ENCODE assay signal across 8 cellular contexts in the genomic region with DNA sequence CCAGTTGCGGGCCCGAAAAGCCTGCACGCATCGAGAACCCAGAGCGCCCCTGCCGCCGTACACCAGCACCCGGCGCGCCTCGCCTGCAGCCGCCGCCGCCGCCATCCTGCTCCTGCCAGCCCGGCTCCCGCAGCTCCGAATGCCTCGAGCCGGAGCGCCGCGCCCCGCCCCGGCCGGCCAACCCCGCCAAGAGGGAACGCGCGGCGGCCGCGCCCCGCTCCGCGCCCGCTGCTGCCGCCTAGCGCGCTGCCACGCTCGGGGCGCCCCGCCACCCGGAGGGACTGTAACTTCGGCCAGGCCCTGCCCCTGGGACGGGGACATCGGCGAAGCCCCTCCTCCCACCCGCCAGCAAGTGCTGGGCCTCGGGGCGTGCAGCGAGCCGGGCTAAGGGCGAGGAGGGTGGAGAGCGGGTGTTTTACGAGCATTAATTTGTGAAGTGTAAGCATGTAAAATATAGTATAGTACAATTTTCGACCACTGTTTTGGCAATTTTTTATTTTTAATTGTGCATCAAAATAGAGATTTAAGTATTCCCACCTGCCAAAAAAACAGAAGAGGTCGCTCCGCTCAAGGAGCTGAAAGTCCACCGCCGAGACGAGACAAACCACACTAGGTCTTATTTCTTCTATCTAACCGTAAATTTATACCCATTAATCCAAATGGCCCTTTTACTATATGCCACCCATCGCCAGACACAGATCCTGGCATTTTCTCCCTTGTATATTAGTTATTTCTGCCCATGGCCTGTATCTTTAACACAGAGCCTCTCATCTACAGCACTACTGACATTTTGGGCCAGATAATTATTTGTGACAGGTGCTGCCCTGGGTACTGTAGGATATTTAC. TPM values are rescaled to one million over a fixed set of nuclear protein-coding genes. Genes with fewer than 3 reads are reported as not detected.
DNase-seq lines count a peak whose midpoint lies in the region; ATAC-seq and TF ChIP-seq lines count a peak whose summit lies in the region.

QDPR (minus strand) TSS at position 141 of the 846 bp plus-strand sequence; CDS start at position 105, 36 bp downstream.

- H3K4me1 Mint-ChIP-seq in Caco-2 (ENCODE audit: low read depth, unreplicated experiment): no peaks in the 10 kb centered on the region
- H3K4me1 Mint-ChIP-seq in activated T-helper 1 cell treated with anti-CD3 and anti-CD28 coated beads, Interleukin-12 subunit alpha, Interleukin-12 subunit beta, Interleukin-2, Interleukin-4 antibody, amounts not matched to agents 30 ng/mL and 10 ng/mL and 1 ng/mL, durations not matched to agents 14 hours and 24 hours and 36 hours (ENCODE audit: low read depth): peaks cover 15% of the 10 kb centered on the region
- peaks cover 20 to 39% (median 36%) of the 10 kb centered on the region in 4 donors for H3K4me1 Mint-ChIP-seq in naive thymus-derived CD8-positive, alpha-beta T cell

- H3K9me3 ChIP-seq in Caco-2: no peaks in the 10 kb centered on the region

- no peaks in the 10 kb centered on the region; the same call in 1 of the 2 replicates for H3K36me3 ChIP-seq in Caco-2 (ENCODE audit: control insufficient read depth, insufficient read depth, low read length)

- peak within 1 kb of the TSS; percentile 83 for H3K4me3 Mint-ChIP-seq in Caco-2 (ENCODE audit: unreplicated experiment)
- peak within 1 kb of the TSS; percentile 98 for H3K4me3 Mint-ChIP-seq in activated T-helper 1 cell treated with anti-CD3 and anti-CD28 coated beads, Interleukin-12 subunit alpha, Interleukin-12 subunit beta, Interleukin-2, Interleukin-4 antibody, amounts not matched to agents 30 ng/mL and 10 ng/mL and 1 ng/mL, durations not matched to agents 14 hours and 24 hours and 36 hours
- peak within 1 kb of the TSS; percentile 81 to 100 (median 99) for H3K4me3 Mint-ChIP-seq in naive thymus-derived CD8-positive, alpha-beta T cell

- peak; percentile 97 for ATAC-seq in GM19397 (IDR thresholded peaks at IDR 0.05; ENCODE audit: unreplicated experiment)
- peak; percentile 99 for ATAC-seq in HG03558 (IDR thresholded peaks at IDR 0.05; ENCODE audit: extremely low read depth, unreplicated experiment)
- peak; percentile 90 to 94 for ATAC-seq in naive thymus-derived CD8-positive, alpha-beta T cell

- peak within 1 kb of the TSS; percentile 79 for H3K27ac Mint-ChIP-seq in Caco-2 (ENCODE audit: unreplicated experiment)
- peak within 1 kb of the TSS; percentile 92 for H3K27ac Mint-ChIP-seq in activated T-helper 1 cell treated with anti-CD3 and anti-CD28 coated beads, Interleukin-12 subunit alpha, Interleukin-12 subunit beta, Interleukin-2, Interleukin-4 antibody, amounts not matched to agents 30 ng/mL and 10 ng/mL and 1 ng/mL, durations not matched to agents 14 hours and 24 hours and 36 hours
- peak within 1 kb of the TSS; percentile 68 to 97 (median 94) for H3K27ac Mint-ChIP-seq in naive thymus-derived CD8-positive, alpha-beta T cell

- CTCF ChIA-PET in Caco-2 (lab: Charles Lee): interaction anchor here (1.4 to 1.5 kb wide), 2 partner anchors 18 to 40 kb away, joined by 5 to 8 read pairs; no protein-coding TSS in a partner anchor

- BruUV-seq in Caco-2 (replicated peaks; lab: Mats Ljungman, UMichigan): no TSS peak

- intact Hi-C loops in Caco-2 (cut with micrococcal nuclease; ENCODE audit: unreplicated experiment): loop anchor here (1.0 kb wide), 1 partner anchor 25 kb away; no protein-coding TSS in a partner anchor
- intact Hi-C loops in activated T-helper 1 cell treated with anti-CD3 and anti-CD28 coated beads, Interleukin-12 subunit alpha, Interleukin-12 subunit beta, Interleukin-2, Interleukin-4 antibody, amounts not matched to agents 30 ng/mL and 10 ng/mL and 1 ng/mL, durations not matched to agents 14 hours and 24 hours and 36 hours (cut with micrococcal nuclease): loop anchor here (1.0 to 10.0 kb wide), 7 partner anchors 37 to 1287 kb away; partner anchors contain the start of genes DCAF16, LAP3, LCORL and NCAPG

- no peaks in the 10 kb centered on the region for H3K27me3 ChIP-seq in Caco-2 (replicated peaks; ENCODE audit: control insufficient read depth, insufficient read depth, low read length)

- DNase-seq in Caco-2: peak; percentile 88 to 92
- peak; percentile 69 for DNase-seq in activated T-helper 1 cell treated with anti-CD3 and anti-CD28 coated beads, Interleukin-12 subunit alpha, Interleukin-12 subunit beta, Interleukin-2, Interleukin-4 antibody, amounts not matched to agents 30 ng/mL and 10 ng/mL and 1 ng/mL, durations not matched to agents 14 hours and 24 hours and 36 hours (ENCODE audit: low spot score)
- DNase-seq in fibroblast of mammary gland (ENCODE audit: low read depth): peak; percentile 52
- peak; percentile 51 to 77 (median 66) for DNase-seq in naive thymus-derived CD8-positive, alpha-beta T cell
- DNase-seq in stimulated activated naive CD4-positive, alpha-beta T cell (lab: John Stamatoyannopoulos, UW): peak; percentile 55 to 74 (median 62)

- POLR2A ChIA-PET in Caco-2 (lab: Charles Lee): no interaction called here
- POLR2A ChIA-PET in naive thymus-derived CD8-positive, alpha-beta T cell (lab: Charles Lee): interaction anchor here (1.1 kb wide), 1 partner anchor 102 kb away, joined by 4 read pairs; the partner anchor contains the start of gene MED28

- H3K36me3 Mint-ChIP-seq in Caco-2 (ENCODE audit: insufficient read depth, unreplicated experiment): peaks cover 12% of the 10 kb centered on the region
- peaks cover 8% of the 10 kb centered on the region for H3K36me3 Mint-ChIP-seq in activated T-helper 1 cell treated with anti-CD3 and anti-CD28 coated beads, Interleukin-12 subunit alpha, Interleukin-12 subunit beta, Interleukin-2, Interleukin-4 antibody, amounts not matched to agents 30 ng/mL and 10 ng/mL and 1 ng/mL, durations not matched to agents 14 hours and 24 hours and 36 hours (ENCODE audit: low read depth)
- H3K36me3 Mint-ChIP-seq in naive thymus-derived CD8-positive, alpha-beta T cell: peaks cover 0 to 22% (median 4%) of the 10 kb centered on the region in 3 donors

- H3K4me1 ChIP-seq in Caco-2: peaks cover 8% of the 10 kb centered on the region

- TF ChIP-seq CTCF in Caco-2 (IDR thresholded peaks at IDR 0.05; ENCODE audit: insufficient read depth in 1 of 2, low read depth in 1 of 2, low read length in 1 of 2, severe bottlenecking in 1 of 2, unreplicated experiment in 1 of 2): peak in 1 of 2 experiments; percentile 33
- TF ChIP-seq CTCF in fibroblast of mammary gland (conservative IDR thresholded peaks at IDR 0.05; ENCODE audit: control insufficient read depth, insufficient read depth, low read depth, low read length): no peak

- no peaks in the 10 kb centered on the region for H3K9me3 Mint-ChIP-seq in Caco-2 (ENCODE audit: unreplicated experiment)
- H3K9me3 Mint-ChIP-seq in activated T-helper 1 cell treated with anti-CD3 and anti-CD28 coated beads, Interleukin-12 subunit alpha, Interleukin-12 subunit beta, Interleukin-2, Interleukin-4 antibody, amounts not matched to agents 30 ng/mL and 10 ng/mL and 1 ng/mL, durations not matched to agents 14 hours and 24 hours and 36 hours: no peaks in the 10 kb centered on the region
- H3K9me3 Mint-ChIP-seq in naive thymus-derived CD8-positive, alpha-beta T cell: no peaks in the 10 kb centered on the region

- peak within 1 kb of the TSS; percentile 68 for H3K4me3 ChIP-seq in Caco-2 (ENCODE audit: low read depth, low read length)
- H3K4me3 ChIP-seq in fibroblast of mammary gland (ENCODE audit: control insufficient read depth, low read depth, low read length): peak within 1 kb of the TSS; percentile 66

- H3K27me3 Mint-ChIP-seq in Caco-2 (ENCODE audit: insufficient read depth, unreplicated experiment): no peaks in the 10 kb centered on the region
- H3K27me3 Mint-ChIP-seq in activated T-helper 1 cell treated with anti-CD3 and anti-CD28 coated beads, Interleukin-12 subunit alpha, Interleukin-12 subunit beta, Interleukin-2, Interleukin-4 antibody, amounts not matched to agents 30 ng/mL and 10 ng/mL and 1 ng/mL, durations not matched to agents 14 hours and 24 hours and 36 hours (ENCODE audit: insufficient read depth): peaks cover 19% of the 10 kb centered on the region
- H3K27me3 Mint-ChIP-seq in naive thymus-derived CD8-positive, alpha-beta T cell: peaks cover 0 to 9% (median 7%) of the 10 kb centered on the region in 5 donors

TF ChIP-seq in PFSK-1, 5 proteins besides CTCF, POLR2A, EP300 and RAD21 (continues in another document):
- TF ChIP-seq SIN3A (IDR thresholded peaks at IDR 0.05; ENCODE audit: borderline replicate concordance, insufficient read depth, low read length): no peak
- 0 out of 4 replicates have a peak, but pooled peaks of 1 of the 2 experiments have one; percentile 9 for TF ChIP-seq REST (IDR thresholded peaks at IDR 0.05; ENCODE audit: insufficient read depth in 1 of 2, low read depth in 2 of 2, low read length in 2 of 2)

RNA-seq across cellular contexts. Expression of gene QDPR, which starts in this region (rescaled TPM):
- 44.8 and 47.3 TPM in 2 replicates for total RNA-seq in Caco-2 (2022)
- 51.5 TPM for polyA plus RNA-seq in PFSK-1 (2012; ENCODE audit: insufficient read length, low read depth)
- 28.7 and 29.7 TPM in 2 replicates for total RNA-seq in activated T-helper 1 cell treated with anti-CD3 and anti-CD28 coated beads, Interleukin-12 subunit alpha, Interleukin-12 subunit beta, Interleukin-2, Interleukin-4 antibody, amounts not matched to agents 30 ng/mL and 10 ng/mL and 1 ng/mL, durations not matched to agents 14 hours and 24 hours and 36 hours
- 10 to 100 TPM; 22.3 to 24.5 TPM for total RNA-seq in naive thymus-derived CD8-positive, alpha-beta T cell
- 10 to 100 TPM; 40.3 to 42.5 (median 42.4) TPM for polyA plus RNA-seq in naive thymus-derived CD8-positive, alpha-beta T cell

Comparison
In these comparisons a context has a peak if more than half of its experiments do, and no peak if none do; other contexts are left out.
1. Peak in every context shown above with its lines: DNase-seq, ATAC-seq and H3K4me3 ChIP-seq.